1 cellular context compared by ENCODE assay signal in genomic region chr1:43286115-43286514, GRCh38.
TF ChIP-seq lines count a peak whose summit lies in the region.

No MANE protein-coding gene starts in this region.

TF ChIP-seq in H1, 55 proteins besides CTCF, POLR2A, EP300 and RAD21:
- TF ChIP-seq SP4 (IDR thresholded peaks at IDR 0.05; ENCODE audit: low read length) (no peak), CTBP2 (IDR thresholded peaks at IDR 0.05; ENCODE audit: borderline replicate concordance, insufficient read depth, insufficient read length, low read length) (no peak), YY1 (IDR thresholded peaks at IDR 0.05; ENCODE audit: low read depth, low read length) (no peak), BRCA1 (IDR thresholded peaks at IDR 0.05; ENCODE audit: low read depth, low read length) (no peak), TAF7 (optimal IDR thresholded peaks at IDR 0.05; ENCODE audit: borderline replicate concordance, low read depth, low read length) (no peak), CBX5 (IDR thresholded peaks at IDR 0.05; ENCODE audit: low read depth, low read length) (no peak), JUND (IDR thresholded peaks at IDR 0.05; ENCODE audit: low read length) (no peak), SAP30 (IDR thresholded peaks at IDR 0.05; ENCODE audit: insufficient read depth, insufficient replicate concordance, low read length) (no peak), CHD7 (IDR thresholded peaks at IDR 0.05; ENCODE audit: insufficient replicate concordance, low read length) (no peak), SUZ12 (IDR thresholded peaks at IDR 0.05; ENCODE audit: low read length) (no peak), CREB1 (IDR thresholded peaks at IDR 0.05) (no peak), BACH1 (IDR thresholded peaks at IDR 0.05; ENCODE audit: low read length) (no peak), TAF1 (IDR thresholded peaks at IDR 0.05; ENCODE audit: low read depth, low read length) (no peak), FOSL1 (IDR thresholded peaks at IDR 0.05; ENCODE audit: insufficient read depth, low read depth, low read length) (no peak), PHF8 (conservative IDR thresholded peaks at IDR 0.05; ENCODE audit: low read depth, low read length) (no peak)
